8 cellular contexts compared by ENCODE assay signal in the genomic region with DNA sequence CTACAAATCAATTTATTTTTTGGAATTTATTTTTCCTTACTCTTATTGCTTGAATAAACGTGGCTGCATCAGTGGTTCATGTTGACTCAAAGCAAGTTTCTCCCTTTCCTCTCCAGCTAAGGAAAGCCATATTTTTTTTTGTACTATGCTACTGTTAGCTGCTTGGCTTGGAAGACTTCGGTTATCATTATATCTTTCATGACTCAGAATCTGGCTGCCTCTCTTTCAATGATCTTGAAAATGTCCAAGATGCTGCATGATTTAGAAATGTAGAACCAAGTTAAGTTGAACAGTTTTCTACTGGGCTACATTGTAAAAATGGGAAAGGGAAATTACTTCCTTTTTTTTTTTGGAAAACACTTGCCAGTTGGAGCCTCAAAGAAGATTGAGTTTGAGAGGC. TPM values are rescaled to one million over a fixed set of nuclear protein-coding genes. Genes with fewer than 3 reads are reported as not detected.
A peak's percentile ranks its signal among the peaks of the same experiment; 100 is the strongest.
DNase-seq lines count a peak whose midpoint lies in the region; ATAC-seq, FAIRE-seq and TF ChIP-seq lines count a peak whose summit lies in the region.
"Not testable (repeated sequence)": the region's sequence is repeated elsewhere in the genome, so short reads cannot be mapped to it uniquely, and the experiment has no call there.

No MANE protein-coding gene starts in this region.

- not testable (repeated sequence) for H3K4me3 ChIP-seq in A673 (ENCODE audit: low read depth, low read length, poor library complexity, severe bottlenecking); IMR-90 (ENCODE audit: insufficient read depth, low read depth, low read length); astrocyte (ENCODE audit: insufficient read depth, low read depth, low read length); choroid plexus epithelial cell (ENCODE audit: low read depth, low read length); mesenchymal stem cell (ENCODE audit: insufficient read depth in 1 of 2, low read depth in 1 of 2, low read length in 2 of 2)

- H2AFZ ChIP-seq in IMR-90 (replicated peaks; ENCODE audit: low read length, poor library complexity); astrocyte (ENCODE audit: low read depth, low read length); mesenchymal stem cell (ENCODE audit: low read depth, low read length): not testable (repeated sequence)

- H3K36me3 Mint-ChIP-seq in astrocyte (ENCODE audit: low read depth, unreplicated experiment), result not testable (repeated sequence)

- not testable (repeated sequence) for TF ChIP-seq POLR2A in IMR-90 (IDR thresholded peaks at IDR 0.05; ENCODE audit: low read depth, low read length)

- H3K18ac ChIP-seq in IMR-90 (ENCODE audit: low read depth, low read length), result peak overlapping the region; percentile 84; the same call in 1 of the 2 replicates
- not testable (repeated sequence) for H3K18ac ChIP-seq in mesenchymal stem cell (ENCODE audit: low read depth in 1 of 2, low read length in 2 of 2)

- not testable (repeated sequence) for H3K56ac ChIP-seq in IMR-90 (ENCODE audit: extremely low read depth, insufficient read depth, low read length)

- not testable (repeated sequence) for H2BK20ac ChIP-seq in IMR-90 (ENCODE audit: low read depth, low read length)

- not testable (repeated sequence) for H2BK15ac ChIP-seq in IMR-90 (ENCODE audit: low read depth, low read length); mesenchymal stem cell (ENCODE audit: low read depth, poor library complexity, severe bottlenecking)

- peak overlapping the region; percentile 81; the same call in 1 of the 2 replicates for H4K5ac ChIP-seq in IMR-90 (ENCODE audit: low read depth, low read length)

- not testable (repeated sequence) for H3K9me3 Mint-ChIP-seq in astrocyte (ENCODE audit: unreplicated experiment)

- not testable (repeated sequence) for TF ChIP-seq RAD21 in IMR-90 (IDR thresholded peaks at IDR 0.05; ENCODE audit: low read length)

- not testable (repeated sequence) for H3K9ac ChIP-seq in IMR-90 (ENCODE audit: low read depth, low read length); astrocyte (ENCODE audit: low read length); mesenchymal stem cell (ENCODE audit: low read length)

- H2AK5ac ChIP-seq in IMR-90 (ENCODE audit: low read depth, low read length); mesenchymal stem cell (ENCODE audit: low read length, severe bottlenecking): not testable (repeated sequence)

- WGBS in IMR-90 (ENCODE audit: extremely low coverage in 2 of 2, insufficient read length in 1 of 2), 2 experiments, result no CpG with 5 or more reads among the region's 2 CpGs
- 100% methylated on average over 1 of the region's 2 CpGs for WGBS in mesenchymal stem cell

- H3K27ac ChIP-seq in A673 (ENCODE audit: low read depth, low read length, poor library complexity, severe bottlenecking); IMR-90 (ENCODE audit: insufficient read depth, low read length); astrocyte (ENCODE audit: low read depth, low read length); mesenchymal stem cell (ENCODE audit: low read length, poor library complexity, severe bottlenecking): not testable (repeated sequence)

- not testable (repeated sequence) for H4K91ac ChIP-seq in IMR-90 (ENCODE audit: insufficient read depth, low read depth, low read length); mesenchymal stem cell (ENCODE audit: low read length)

- not testable (repeated sequence) for H3K79me2 ChIP-seq in astrocyte (ENCODE audit: insufficient read depth, low read length)

- not testable (repeated sequence) for H3K4me2 ChIP-seq in IMR-90 (ENCODE audit: low read depth, low read length); astrocyte (ENCODE audit: low read length); mesenchymal stem cell (ENCODE audit: low read length, poor library complexity, severe bottlenecking)

- BruUV-seq in A673 (replicated peaks; lab: Mats Ljungman, UMichigan); IMR-90 (replicated peaks; lab: Mats Ljungman, UMichigan): not testable (repeated sequence)

- not testable (repeated sequence) for TF ChIP-seq CTCF in A673 (conservative IDR thresholded peaks at IDR 0.05; ENCODE audit: low read depth, low read length); IMR-90 (conservative IDR thresholded peaks at IDR 0.05; ENCODE audit: low read depth, low read length); astrocyte (IDR thresholded peaks at IDR 0.05; ENCODE audit: insufficient read depth, low read depth, low read length); choroid plexus epithelial cell (conservative IDR thresholded peaks at IDR 0.05; ENCODE audit: low read depth, low read length)

- H2AK9ac ChIP-seq in IMR-90 (replicated peaks; ENCODE audit: low read depth, low read length, poor library complexity), result not testable (repeated sequence)

- H2BK120ac ChIP-seq in IMR-90 (ENCODE audit: low read depth, low read length); mesenchymal stem cell (ENCODE audit: low read depth, low read length): not testable (repeated sequence)

- not testable (repeated sequence) for H3K4me3 Mint-ChIP-seq in astrocyte (ENCODE audit: unreplicated experiment)

- H3K27ac Mint-ChIP-seq in astrocyte (ENCODE audit: unreplicated experiment), result not testable (repeated sequence)

- not testable (repeated sequence) for H2BK12ac ChIP-seq in mesenchymal stem cell (ENCODE audit: low read length in 2 of 2)

- not testable (repeated sequence) for H3K36me3 ChIP-seq in A673 (ENCODE audit: insufficient read depth, low read length, poor library complexity, severe bottlenecking); IMR-90 (ENCODE audit: control insufficient read depth, insufficient read depth, low read length); astrocyte (ENCODE audit: insufficient read depth, low read length); mesenchymal stem cell (ENCODE audit: control insufficient read depth in 1 of 2, insufficient read depth in 2 of 2, low read depth in 1 of 2, low read length in 2 of 2)

- dilution Hi-C loops in IMR-90 (cut with HindIII; ENCODE audit: low sequenced_read_pairs, unreplicated experiment), result not testable (repeated sequence)

- H3K27me3 ChIP-seq in A673 (replicated peaks; ENCODE audit: insufficient read depth, low read depth, low read length, poor library complexity); IMR-90 (ENCODE audit: control insufficient read depth, insufficient read depth, low read length); astrocyte (ENCODE audit: insufficient read depth, low read length); mesenchymal stem cell (ENCODE audit: control insufficient read depth in 1 of 2, insufficient read depth in 1 of 2, low read length in 2 of 2): not testable (repeated sequence)

- H2BK5ac ChIP-seq in IMR-90 (ENCODE audit: low read depth, low read length, poor library complexity, severe bottlenecking); mesenchymal stem cell (ENCODE audit: low read depth, low read length, poor library complexity, severe bottlenecking): not testable (repeated sequence)

- H3K4me1 Mint-ChIP-seq in astrocyte (ENCODE audit: low read depth, unreplicated experiment), result not testable (repeated sequence)

- not testable (repeated sequence) for H3K27me3 Mint-ChIP-seq in astrocyte (ENCODE audit: low read depth, unreplicated experiment)

- H3K23ac ChIP-seq in IMR-90 (ENCODE audit: low read depth, low read length); mesenchymal stem cell (ENCODE audit: low read length in 2 of 2): not testable (repeated sequence)

- ATAC-seq in IMR-90 (ENCODE audit: low read depth), result 0 out of 2 replicates have a peak, but pooled peaks have one; percentile 21

- H3K4me1 ChIP-seq in A673 (ENCODE audit: insufficient read depth, low read length, poor library complexity, severe bottlenecking); IMR-90 (ENCODE audit: control insufficient read depth, insufficient read depth, low read length); astrocyte (ENCODE audit: insufficient read depth, low read length); mesenchymal stem cell (ENCODE audit: control insufficient read depth, insufficient read depth, low read depth, low read length): not testable (repeated sequence)

- H3K9me1 ChIP-seq in IMR-90 (ENCODE audit: insufficient read depth, low read length), result not testable (repeated sequence)

- not testable (repeated sequence) for H4K8ac ChIP-seq in IMR-90 (ENCODE audit: low read depth in 2 of 2, low read length in 2 of 2); mesenchymal stem cell (ENCODE audit: low read length)

- in situ Hi-C loops in IMR-90 (cut with MboI; ENCODE audit: low sequenced_read_pairs), result not testable (repeated sequence)

- H4K20me1 ChIP-seq in IMR-90 (ENCODE audit: insufficient read depth, low read length); astrocyte (ENCODE audit: insufficient read depth, low read length): not testable (repeated sequence)

- not testable (repeated sequence) for FAIRE-seq in astrocyte (lab: Jason Lieb, UNC)

- intact Hi-C loops in A673 (cut with micrococcal nuclease; ENCODE audit: unreplicated experiment), result not testable (repeated sequence)
- intact Hi-C loops in IMR-90 (cut with micrococcal nuclease), result loop anchor here (10.0 kb wide), 1 partner anchor 62 kb away; no protein-coding TSS in a partner anchor

- peak; percentile 3 for DNase-seq in A673 (ENCODE audit: low spot score)
- peak; percentile 24 for DNase-seq in EL
- DNase-seq in IMR-90, result peak; percentile 46
- peak; percentile 5 for DNase-seq in RPMI7951 (ENCODE audit: low read depth)
- peak; percentile 57 for DNase-seq in astrocyte (ENCODE audit: low read depth)
- peak; percentile 27 for DNase-seq in choroid plexus epithelial cell (ENCODE audit: low read depth)
- DNase-seq in fibroblast of peridontal ligament (ENCODE audit: extremely low read depth), result peak; percentile 60
- peak; percentile 44 for DNase-seq in mesenchymal stem cell

- POLR2A ChIA-PET in A673 (lab: Charles Lee; ENCODE audit: low non-redundant PET); IMR-90 (lab: Charles Lee; ENCODE audit: unreplicated experiment): not testable (repeated sequence)

- CTCF ChIA-PET in A673 (lab: Charles Lee); IMR-90 (lab: Yijun Ruan, JAX): not testable (repeated sequence)

- peaks cover 2 to 14% of the 10 kb centered on the region in 2 experiments for H3K79me1 ChIP-seq in IMR-90 (ENCODE audit: low read depth in 1 of 2, low read length in 2 of 2)
- not testable (repeated sequence) for H3K79me1 ChIP-seq in mesenchymal stem cell (replicated peaks; ENCODE audit: low read length, poor library complexity, severe bottlenecking)

- H3K14ac ChIP-seq in IMR-90 (replicated peaks; ENCODE audit: low read depth, low read length); mesenchymal stem cell (ENCODE audit: low read length in 2 of 2): not testable (repeated sequence)

- not testable (repeated sequence) for H3K4ac ChIP-seq in IMR-90 (ENCODE audit: low read depth, low read length); mesenchymal stem cell (ENCODE audit: low read depth in 1 of 2, low read length in 2 of 2)

- H3K9me3 ChIP-seq in A673 (ENCODE audit: low read depth, low read length, poor library complexity, severe bottlenecking); IMR-90 (ENCODE audit: control insufficient read depth, insufficient read depth, low read length); astrocyte (ENCODE audit: insufficient read depth, low read depth, low read length); mesenchymal stem cell (ENCODE audit: control insufficient read depth, low read length): not testable (repeated sequence)

RNA-seq across cellular contexts. Expression of a gene that starts 44.9 kb away (rescaled TPM):
- total RNA-seq in A673 (2021) (42.1 and 45.2 TPM in 2 replicates), IMR-90 (2012; rRNA removed) (37.5 and 50.5 TPM in 2 replicates), astrocyte (11.9 TPM in 2 replicates)
- polyA plus RNA-seq in IMR-90 (2012; rRNA removed), result 7.7 and 11.8 TPM in 2 replicates
- polyA plus RNA-seq in IMR-90 (2012; cell fraction: cytosol; rRNA removed), result 2.1 and 3.4 TPM in 2 replicates
- 0.87 and 7.2 TPM in 2 replicates for polyA plus RNA-seq in IMR-90 (2012; cell fraction: nucleus; rRNA removed; ENCODE audit: low replicate concordance)
- total RNA-seq in RPMI7951 (2014; rRNA removed; shearing (Covaris generic)), result 51.2 and 60.8 TPM in 2 replicates
- polyA plus RNA-seq in mesenchymal stem cell (2013, experiment 1 of 2), result 4.5 TPM
- polyA plus RNA-seq in mesenchymal stem cell (2013, experiment 2 of 2), result 5.2 TPM

Comparison
In these comparisons a context has a peak if more than half of its experiments do, and no peak if none do; other contexts are left out.
1. DNase-seq: peak in every context shown above with its lines; median percentile 60 in fibroblast of peridontal ligament; 57 in astrocyte; 46 in IMR-90; 44 in mesenchymal stem cell; 27 in choroid plexus epithelial cell; 24 in EL; 5 in RPMI7951; 3 in A673.